1 cellular context compared by ENCODE assay signal in the genomic region with DNA sequence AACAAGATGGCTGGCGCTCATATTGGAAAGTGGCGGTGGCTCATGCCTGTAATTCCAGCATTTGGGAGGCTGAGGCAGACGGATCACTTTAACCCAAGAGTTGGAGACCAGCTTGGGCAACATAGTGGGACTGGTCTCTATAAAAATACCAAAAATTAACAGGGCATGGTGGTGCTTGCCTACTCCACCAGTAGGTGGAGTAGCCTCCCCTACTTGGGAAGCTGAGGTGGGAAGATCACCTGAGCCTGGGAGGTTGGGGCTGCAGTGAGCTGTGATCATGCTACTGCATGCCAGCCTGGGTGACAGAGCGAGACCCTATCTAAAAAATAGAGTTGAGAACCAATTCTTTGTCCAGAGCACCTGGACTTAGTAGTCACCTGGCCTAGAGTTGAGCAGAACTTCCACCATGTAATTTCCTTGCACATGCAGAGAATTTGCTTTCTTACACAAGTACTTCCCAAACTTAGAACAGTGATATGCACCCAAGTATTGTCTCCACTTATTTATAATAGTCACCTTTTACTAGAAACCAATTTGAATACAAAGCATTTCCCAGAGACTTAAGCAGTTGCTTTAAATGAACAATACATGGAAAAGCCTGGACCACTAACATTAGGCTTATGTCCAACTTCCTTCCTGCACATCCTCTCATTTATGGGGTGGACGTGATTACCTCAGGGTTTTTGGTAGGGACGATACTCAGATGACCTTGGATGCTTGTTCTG.
TF ChIP-seq lines count a peak whose summit lies in the region.

No MANE protein-coding gene starts in this region.

TF ChIP-seq in WTC11, 78 proteins besides CTCF, POLR2A, EP300 and RAD21 (continued from another document):
- TF ChIP-seq, protein P1, sequence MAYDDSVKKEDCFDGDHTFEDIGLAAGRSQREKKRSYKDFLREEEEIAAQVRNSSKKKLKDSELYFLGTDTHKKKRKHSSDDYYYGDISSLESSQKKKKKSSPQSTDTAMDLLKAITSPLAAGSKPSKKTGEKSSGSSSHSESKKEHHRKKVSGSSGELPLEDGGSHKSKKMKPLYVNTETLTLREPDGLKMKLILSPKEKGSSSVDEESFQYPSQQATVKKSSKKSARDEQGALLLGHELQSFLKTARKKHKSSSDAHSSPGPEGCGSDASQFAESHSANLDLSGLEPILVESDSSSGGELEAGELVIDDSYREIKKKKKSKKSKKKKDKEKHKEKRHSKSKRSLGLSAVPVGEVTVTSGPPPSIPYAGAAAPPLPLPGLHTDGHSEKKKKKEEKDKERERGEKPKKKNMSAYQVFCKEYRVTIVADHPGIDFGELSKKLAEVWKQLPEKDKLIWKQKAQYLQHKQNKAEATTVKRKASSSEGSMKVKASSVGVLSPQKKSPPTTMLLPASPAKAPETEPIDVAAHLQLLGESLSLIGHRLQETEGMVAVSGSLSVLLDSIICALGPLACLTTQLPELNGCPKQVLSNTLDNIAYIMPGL (CRISPR knock-in tag; IDR thresholded peaks at IDR 0.05) = no peak
- TF ChIP-seq, protein P2, sequence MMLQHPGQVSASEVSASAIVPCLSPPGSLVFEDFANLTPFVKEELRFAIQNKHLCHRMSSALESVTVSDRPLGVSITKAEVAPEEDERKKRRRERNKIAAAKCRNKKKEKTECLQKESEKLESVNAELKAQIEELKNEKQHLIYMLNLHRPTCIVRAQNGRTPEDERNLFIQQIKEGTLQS (CRISPR knock-in tag; conservative IDR thresholded peaks at IDR 0.05) = no peak
- TF ChIP-seq FOXJ3 (CRISPR knock-in tag; IDR thresholded peaks at IDR 0.05; ENCODE audit: borderline replicate concordance) = no peak
- TF ChIP-seq, protein P3, sequence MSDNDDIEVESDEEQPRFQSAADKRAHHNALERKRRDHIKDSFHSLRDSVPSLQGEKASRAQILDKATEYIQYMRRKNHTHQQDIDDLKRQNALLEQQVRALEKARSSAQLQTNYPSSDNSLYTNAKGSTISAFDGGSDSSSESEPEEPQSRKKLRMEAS (CRISPR knock-in tag; IDR thresholded peaks at IDR 0.05) = no peak
